1 cellular context compared by ENCODE assay signal in genomic region chr15:25891108-25891507, GRCh38.
TF ChIP-seq lines count a peak whose summit lies in the region.

No MANE protein-coding gene starts in this region.

TF ChIP-seq in GM23338, 12 proteins besides CTCF, POLR2A, EP300 and RAD21 (continued from another document):
- TF ChIP-seq ZNF462 (CRISPR knock-in tag; IDR thresholded peaks at IDR 0.05), result no peak
- TF ChIP-seq NANOG (IDR thresholded peaks at IDR 0.05; ENCODE audit: borderline replicate concordance), result no peak
- TF ChIP-seq EZH2 (IDR thresholded peaks at IDR 0.05; ENCODE audit: low read depth, unreplicated experiment), result no peak
- no peak for TF ChIP-seq EZH2phosphoT487 (IDR thresholded peaks at IDR 0.05; ENCODE audit: unreplicated experiment)
- TF ChIP-seq ZNF331 (CRISPR knock-in tag; IDR thresholded peaks at IDR 0.05; ENCODE audit: low read depth), result no peak
- no peak for TF ChIP-seq ZNF114 (CRISPR knock-in tag; IDR thresholded peaks at IDR 0.05)
- TF ChIP-seq ETS1 (IDR thresholded peaks at IDR 0.05), result no peak
- TF ChIP-seq REST (IDR thresholded peaks at IDR 0.05; ENCODE audit: unreplicated experiment), result no peak
- TF ChIP-seq STAT1 (IDR thresholded peaks at IDR 0.05; ENCODE audit: unreplicated experiment), result no peak
- no peak for TF ChIP-seq JUNB (IDR thresholded peaks at IDR 0.05; ENCODE audit: unreplicated experiment)
